In the genomic region with DNA sequence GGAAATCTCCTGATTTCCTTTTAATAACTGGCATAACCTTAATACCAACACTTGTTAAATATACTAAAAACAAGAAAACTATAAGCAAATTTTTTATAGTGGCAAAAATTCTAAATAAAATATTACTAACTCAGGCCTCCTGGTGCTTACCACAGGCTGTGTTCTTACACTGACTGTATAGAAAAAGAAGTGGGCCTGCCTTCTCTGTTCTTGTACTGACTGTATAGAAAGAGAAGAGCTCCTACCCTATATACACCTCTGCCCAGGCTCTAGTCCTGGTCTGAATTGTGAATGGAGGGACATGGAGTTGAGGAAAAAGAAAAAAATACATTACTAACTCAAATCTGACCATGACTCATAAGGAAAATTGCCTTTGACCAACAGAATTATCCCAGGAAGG, we compare ENCODE assay signal across 37 cellular contexts. TPM values are rescaled to one million over a fixed set of nuclear protein-coding genes. Genes with fewer than 3 reads are reported as not detected.
DNase-seq lines count a peak whose midpoint lies in the region; ATAC-seq, FAIRE-seq and TF ChIP-seq lines count a peak whose summit lies in the region.
"Had no signal": no experiment of that assay in that cellular context is flagged by ENCODE, and none has a peak within 500 bp of the region (broad histone marks: within the 10 kb centered on the region; RNA-seq: fewer than 3 reads in every experiment).

No MANE protein-coding gene starts in this region.

- H3K79me2 ChIP-seq in endothelial cell of umbilical vein (ENCODE audit: control insufficient read depth, insufficient read depth, low read length) (peaks cover 11% of the 10 kb centered on the region), GM23248 (ENCODE audit: insufficient read depth) (peaks cover 96% of the 10 kb centered on the region)

- H3K4me3 Mint-ChIP-seq in activated CD4-positive, alpha-beta T cell treated with anti-CD3 and anti-CD28 coated beads for 36 hours, result no peak overlapping the region
- H3K4me3 Mint-ChIP-seq in memory B cell, result no peak overlapping the region
- H3K4me3 Mint-ChIP-seq in stimulated activated effector memory CD8-positive, alpha-beta T cell treated with anti-CD3 and anti-CD28 coated beads, Interleukin-12 subunit alpha, Interleukin-12 subunit beta, amount 100 ng/mL, for 72 hours, result no peak overlapping the region
- H3K4me3 Mint-ChIP-seq in stimulated activated naive CD8-positive, alpha-beta T cell treated with anti-CD3 and anti-CD28 coated beads, Interleukin-15, amount 100 ng/mL, for 72 hours, result no peak overlapping the region
- H3K4me3 Mint-ChIP-seq: B cell; CD14-positive monocyte; CD4-positive, alpha-beta memory T cell; CD4-positive, alpha-beta T cell; CD8-positive, alpha-beta memory T cell; CD8-positive, alpha-beta T cell had no signal

- H3K36me3 Mint-ChIP-seq in activated CD4-positive, alpha-beta T cell treated with anti-CD3 and anti-CD28 coated beads for 36 hours (ENCODE audit: low read depth), result peaks cover 4% of the 10 kb centered on the region
- H3K36me3 Mint-ChIP-seq in memory B cell, result no peaks in the 10 kb centered on the region
- H3K36me3 Mint-ChIP-seq in stimulated activated effector memory CD8-positive, alpha-beta T cell treated with anti-CD3 and anti-CD28 coated beads, Interleukin-12 subunit alpha, Interleukin-12 subunit beta, amount 100 ng/mL, for 72 hours, result peaks cover 16% of the 10 kb centered on the region

- H3K9me3 Mint-ChIP-seq in activated CD4-positive, alpha-beta T cell treated with anti-CD3 and anti-CD28 coated beads for 36 hours (ENCODE audit: low read depth), result no peaks in the 10 kb centered on the region
- no peaks in the 10 kb centered on the region for H3K9me3 Mint-ChIP-seq in memory B cell
- no peaks in the 10 kb centered on the region for H3K9me3 Mint-ChIP-seq in stimulated activated effector memory CD8-positive, alpha-beta T cell treated with anti-CD3 and anti-CD28 coated beads, Interleukin-12 subunit alpha, Interleukin-12 subunit beta, amount 100 ng/mL, for 72 hours
- no peaks in the 10 kb centered on the region for H3K9me3 Mint-ChIP-seq in stimulated activated naive CD8-positive, alpha-beta T cell treated with anti-CD3 and anti-CD28 coated beads, Interleukin-15, amount 100 ng/mL, for 72 hours
- H3K9me3 Mint-ChIP-seq: CD4-positive, alpha-beta memory T cell; CD4-positive, alpha-beta T cell; CD4-positive, CD25-positive, alpha-beta regulatory T cell; CD8-positive, alpha-beta memory T cell; CD8-positive, alpha-beta T cell had no signal

- peaks cover 23% of the 10 kb centered on the region for H3K4me1 Mint-ChIP-seq in activated CD4-positive, alpha-beta T cell treated with anti-CD3 and anti-CD28 coated beads for 36 hours
- peaks cover 12% of the 10 kb centered on the region for H3K4me1 Mint-ChIP-seq in memory B cell
- peaks cover 11% of the 10 kb centered on the region for H3K4me1 Mint-ChIP-seq in stimulated activated effector memory CD8-positive, alpha-beta T cell treated with anti-CD3 and anti-CD28 coated beads, Interleukin-12 subunit alpha, Interleukin-12 subunit beta, amount 100 ng/mL, for 72 hours
- H3K4me1 Mint-ChIP-seq in stimulated activated naive CD8-positive, alpha-beta T cell treated with anti-CD3 and anti-CD28 coated beads, Interleukin-15, amount 100 ng/mL, for 72 hours, result peaks cover 16% of the 10 kb centered on the region

- TF ChIP-seq CTCF in endothelial cell of umbilical vein (IDR thresholded peaks at IDR 0.05; ENCODE audit: extremely low read depth in 1 of 2, insufficient read depth in 1 of 2, low read depth in 1 of 2, low read length in 2 of 2), result no peak

- no peaks in the 10 kb centered on the region for H3K27me3 ChIP-seq in endothelial cell of umbilical vein (ENCODE audit: control insufficient read depth in 2 of 2, insufficient read depth in 2 of 2, low read length in 2 of 2)
- no peaks in the 10 kb centered on the region for H3K27me3 ChIP-seq in GM23248 (replicated peaks; ENCODE audit: insufficient read depth)
- H3K27me3 ChIP-seq: BE2C, BLaER1 had no signal

- no peak overlapping the region for H3K27ac Mint-ChIP-seq in activated CD4-positive, alpha-beta T cell treated with anti-CD3 and anti-CD28 coated beads for 36 hours
- H3K27ac Mint-ChIP-seq in memory B cell, result peak overlapping the region; percentile 26
- no peak overlapping the region for H3K27ac Mint-ChIP-seq in stimulated activated effector memory CD8-positive, alpha-beta T cell treated with anti-CD3 and anti-CD28 coated beads, Interleukin-12 subunit alpha, Interleukin-12 subunit beta, amount 100 ng/mL, for 72 hours
- H3K27ac Mint-ChIP-seq in stimulated activated naive CD8-positive, alpha-beta T cell treated with anti-CD3 and anti-CD28 coated beads, Interleukin-15, amount 100 ng/mL, for 72 hours, result no peak overlapping the region
- H3K27ac Mint-ChIP-seq: B cell; CD14-positive monocyte; CD4-positive, alpha-beta memory T cell; CD4-positive, alpha-beta T cell; CD4-positive, CD25-positive, alpha-beta regulatory T cell; CD8-positive, alpha-beta T cell had no signal

- peak; percentile 57 for FAIRE-seq in endothelial cell of umbilical vein (lab: Jason Lieb, UNC)
- FAIRE-seq: A204.1, A549, D721Med had no signal

- H3K4me1 ChIP-seq in endothelial cell of umbilical vein (ENCODE audit: control insufficient read depth, extremely low read depth, insufficient read depth, low read length) (no peaks in the 10 kb centered on the region), GM23248 (ENCODE audit: insufficient read depth) (peaks cover 12% of the 10 kb centered on the region)
- H3K4me1 ChIP-seq: A549, BE2C, BLaER1, Caco-2 had no signal

- no peak for TF ChIP-seq POLR2A in endothelial cell of umbilical vein (IDR thresholded peaks at IDR 0.05; ENCODE audit: low read depth, low read length)

- H3K9ac ChIP-seq in endothelial cell of umbilical vein (replicated peaks; ENCODE audit: extremely low read depth, insufficient read depth, low read length) (no peak overlapping the region), GM23248 (no peak overlapping the region)
- H3K9ac ChIP-seq: BLaER1; BLaER1 treated with 17β-estradiol and CSF1 and Interleukin-3, amounts not matched to agents 10 nM and 100 nM had no signal

- H3K27ac ChIP-seq in endothelial cell of umbilical vein (ENCODE audit: insufficient read depth, low read depth, low read length) (no peak overlapping the region), GM23248 (no peak overlapping the region)
- H3K27ac ChIP-seq: 22Rv1; A549; BLaER1; BLaER1 treated with 17β-estradiol and CSF1 and Interleukin-3, amounts not matched to agents 10 nM and 100 nM; C4-2B had no signal

- H4K20me1 ChIP-seq in endothelial cell of umbilical vein (replicated peaks; ENCODE audit: control insufficient read depth, extremely low read depth, insufficient read depth, low read length) (no peaks in the 10 kb centered on the region), GM23248 (ENCODE audit: insufficient read depth) (no peaks in the 10 kb centered on the region)
- H4K20me1 ChIP-seq: BLaER1 had no signal

- no peaks in the 10 kb centered on the region for H3K9me3 ChIP-seq in endothelial cell of umbilical vein (replicated peaks; ENCODE audit: control insufficient read depth, insufficient read depth, low read length)
- H3K9me3 ChIP-seq in GM23248 (ENCODE audit: low read depth), result no peaks in the 10 kb centered on the region
- H3K9me3 ChIP-seq: A549, BE2C, BLaER1, Caco-2 had no signal

- intact Hi-C loops in activated CD4-positive, alpha-beta T cell treated with anti-CD3 and anti-CD28 coated beads for 36 hours (cut with DNase I, micrococcal nuclease), result no loop called here
- intact Hi-C loops in endothelial cell of umbilical vein (cut with micrococcal nuclease), result no loop called here

- H3K4me3 ChIP-seq in endothelial cell of umbilical vein (replicated peaks in 1 of 3; ENCODE audit: insufficient read depth in 1 of 3, low read depth in 1 of 3, low read length in 3 of 3) (no peak overlapping the region), GM23248 (no peak overlapping the region)
- H3K4me3 ChIP-seq: A549; BLaER1; BLaER1 treated with 17β-estradiol and CSF1 and Interleukin-3, amounts not matched to agents 10 nM and 100 nM had no signal

- H3K9me1 ChIP-seq in endothelial cell of umbilical vein (replicated peaks; ENCODE audit: control insufficient read depth, extremely low read depth, insufficient read depth, low read length), result no peaks in the 10 kb centered on the region

- no peak overlapping the region for H3K4me2 ChIP-seq in endothelial cell of umbilical vein (ENCODE audit: insufficient read depth, low read length)
- H3K4me2 ChIP-seq in GM23248 (ENCODE audit: unreplicated experiment), result no peak overlapping the region
- H3K4me2 ChIP-seq: A549; BLaER1; BLaER1 treated with 17β-estradiol and CSF1 and Interleukin-3, amounts not matched to agents 10 nM and 100 nM had no signal

- dilution Hi-C loops in endothelial cell of umbilical vein (cut with MboI; ENCODE audit: extremely low pct_ligation_motif_present, low sequenced_read_pairs), result no loop called here

- no peaks in the 10 kb centered on the region for H3K9me2 ChIP-seq in GM23248 (ENCODE audit: insufficient read depth)

- no TSS peak for BruUV-seq in endothelial cell of umbilical vein (replicated peaks; lab: Mats Ljungman, UMichigan)

- no peak overlapping the region for H2AFZ ChIP-seq in endothelial cell of umbilical vein (ENCODE audit: low read depth, low read length)
- H2AFZ ChIP-seq in GM23248, result no peak overlapping the region

- in situ Hi-C loops in GM23248 (cut with MboI), result no loop called here

- H3F3A ChIP-seq in GM23248 (ENCODE audit: insufficient read depth), result no peaks in the 10 kb centered on the region

- CTCF ChIA-PET in activated CD4-positive, alpha-beta T cell treated with anti-CD3 and anti-CD28 coated beads for 36 hours (lab: Charles Lee), result no interaction called here
- CTCF ChIA-PET in endothelial cell of umbilical vein (lab: Charles Lee), result no interaction called here

- H3K36me3 ChIP-seq in endothelial cell of umbilical vein (ENCODE audit: control insufficient read depth in 2 of 2, extremely low read depth in 1 of 2, insufficient read depth in 2 of 2, low read length in 2 of 2) (no peaks in the 10 kb centered on the region), GM23248 (ENCODE audit: low read depth) (no peaks in the 10 kb centered on the region)
- H3K36me3 ChIP-seq: BE2C; BLaER1; BLaER1 treated with 17β-estradiol and CSF1 and Interleukin-3, amounts not matched to agents 10 nM and 100 nM had no signal

- DNase-seq in activated CD4-positive, alpha-beta T cell treated with anti-CD3 and anti-CD28 coated beads for 36 hours, result no peak
- no peak for DNase-seq in activated CD4-positive, alpha-beta T cell treated with anti-CD3 and anti-CD28 coated beads for 4 hours
- DNase-seq in endothelial cell of umbilical vein (ENCODE audit: low read depth, low spot score) (no peak), memory B cell (ENCODE audit: low spot score in 2 of 2) (no peak), GM23248 (no peak), hepatic stellate cell (ENCODE audit: low spot score) (no peak)
- DNase-seq in stimulated activated effector memory CD8-positive, alpha-beta T cell treated with anti-CD3 and anti-CD28 coated beads, Interleukin-12 subunit alpha, Interleukin-12 subunit beta, amount 100 ng/mL, for 72 hours (ENCODE audit: low spot score in 2 of 2), result no peak
- DNase-seq in stimulated activated naive CD8-positive, alpha-beta T cell treated with anti-CD3 and anti-CD28 coated beads, Interleukin-15, amount 100 ng/mL, for 72 hours, result no peak
- DNase-seq: 8988T; ACHN; AML-193; BE2C; C1 segment of cervical spinal cord; Caco-2; Calu3; CD4-positive, alpha-beta memory T cell; CD4-positive, alpha-beta T cell; CD4-positive, CD25-positive, alpha-beta regulatory T cell; CD8-positive, alpha-beta memory T cell; CD8-positive, alpha-beta T cell; COR-L47; DMS 273 treated with DMSO at 0.1 percent for 48 hours; DMS153; DMS53; DMS79; DMS79 treated with DMSO at 0.1 percent for 48 hours; DND-41; EL had no signal

- peak; percentile 66 for ATAC-seq in activated CD4-positive, alpha-beta T cell treated with anti-CD3 and anti-CD28 coated beads for 36 hours
- ATAC-seq in memory B cell (ENCODE audit: low read depth), result no peak
- ATAC-seq in stimulated activated effector memory CD8-positive, alpha-beta T cell treated with anti-CD3 and anti-CD28 coated beads, Interleukin-12 subunit alpha, Interleukin-12 subunit beta, amount 100 ng/mL, for 72 hours, result peak; percentile 61
- no peak for ATAC-seq in stimulated activated naive CD8-positive, alpha-beta T cell treated with anti-CD3 and anti-CD28 coated beads, Interleukin-15, amount 100 ng/mL, for 72 hours
- ATAC-seq: A549; CD8-positive, alpha-beta T cell had no signal

- H3K27me3 Mint-ChIP-seq in activated CD4-positive, alpha-beta T cell treated with anti-CD3 and anti-CD28 coated beads for 36 hours, result no peaks in the 10 kb centered on the region
- no peaks in the 10 kb centered on the region for H3K27me3 Mint-ChIP-seq in memory B cell
- no peaks in the 10 kb centered on the region for H3K27me3 Mint-ChIP-seq in stimulated activated naive CD8-positive, alpha-beta T cell treated with anti-CD3 and anti-CD28 coated beads, Interleukin-15, amount 100 ng/mL, for 72 hours
- H3K27me3 Mint-ChIP-seq: B cell; CD4-positive, alpha-beta memory T cell; CD4-positive, alpha-beta T cell; CD4-positive, CD25-positive, alpha-beta regulatory T cell had no signal

- POLR2A ChIA-PET in activated CD4-positive, alpha-beta T cell treated with anti-CD3 and anti-CD28 coated beads for 36 hours (lab: Charles Lee), result no interaction called here
- POLR2A ChIA-PET in endothelial cell of umbilical vein (lab: Charles Lee), result no interaction called here

RNA-seq across cellular contexts. Expression of a gene that starts 7.5 kb away (rescaled TPM):
- total RNA-seq in activated CD4-positive, alpha-beta T cell treated with anti-CD3 and anti-CD28 coated beads for 36 hours, result 10 to 100 TPM in 1 of 2 experiments, 1 to 10 TPM in 1; 9.3 to 10.9 TPM
- total RNA-seq in endothelial cell of umbilical vein, result 7.5 TPM in 2 replicates
- 2.1 and 2.9 TPM in 2 replicates for polyA plus RNA-seq in endothelial cell of umbilical vein
- polyA plus RNA-seq in endothelial cell of umbilical vein (2011; cell fraction: cytosol; rRNA removed), result 3.4 and 3.8 TPM in 2 replicates
- 8.3 and 10.3 TPM in 2 replicates for polyA plus RNA-seq in endothelial cell of umbilical vein (2011; cell fraction: nucleus; rRNA removed)
- polyA plus RNA-seq in endothelial cell of umbilical vein (2012), result 3.8 and 4.0 TPM in 2 replicates
- 4.7 and 11.8 TPM in 2 replicates for polyA minus RNA-seq in endothelial cell of umbilical vein
- polyA minus RNA-seq in endothelial cell of umbilical vein (2011; cell fraction: cytosol; rRNA and poly(A)+ RNA removed), result 11.5 TPM
- polyA minus RNA-seq in endothelial cell of umbilical vein (2011; cell fraction: nucleus; rRNA and poly(A)+ RNA removed), result 6.0 and 6.1 TPM in 2 replicates
- 7.1 and 8.5 TPM in 2 replicates for total RNA-seq in GM23248 (2014; rRNA removed; shearing (Covaris generic))
- polyA plus RNA-seq in GM23248 (2016; fragmentation: Nextera tagmentation; extraction: Ambion mirVana), result 6.1 and 6.3 TPM in 2 replicates

Comparison
In these comparisons a context has a peak if more than half of its experiments do, and no peak if none do; other contexts are left out.
1. ATAC-seq: peak in activated CD4-positive, alpha-beta T cell treated with anti-CD3 and anti-CD28 coated beads for 36 hours (single experiment) and stimulated activated effector memory CD8-positive, alpha-beta T cell treated with anti-CD3 and anti-CD28 coated beads, Interleukin-12 subunit alpha, Interleukin-12 subunit beta, amount 100 ng/mL, for 72 hours (single experiment); none in memory B cell (single experiment) and stimulated activated naive CD8-positive, alpha-beta T cell treated with anti-CD3 and anti-CD28 coated beads, Interleukin-15, amount 100 ng/mL, for 72 hours (single experiment).